ENCODE assay signal across 10 cellular contexts in genomic region chr1:207993477-207994445, GRCh38.
A peak's percentile ranks its signal among the peaks of the same experiment; 100 is the strongest.
DNase-seq lines count a peak whose midpoint lies in the region; ATAC-seq and TF ChIP-seq lines count a peak whose summit lies in the region.
"Had no signal": no experiment of that assay in that cellular context is flagged by ENCODE, and none has a peak within 500 bp of the region (broad histone marks: within the 10 kb centered on the region; RNA-seq: fewer than 3 reads in every experiment).

No MANE protein-coding gene starts in this region.

- H2BK120ac ChIP-seq in IMR-90 (ENCODE audit: low read depth, low read length): no peak overlapping the region

- no peak overlapping the region for H3K18ac ChIP-seq in IMR-90 (ENCODE audit: low read depth, low read length)

- WGBS in IMR-90 (ENCODE audit: extremely low coverage in 2 of 2, insufficient read length in 1 of 2), 2 experiments: 65% methylated on average over 5 of the region's 5 CpGs; no CpG with 5 or more reads in 1 of the 2 experiments

- peak; percentile 22 for DNase-seq in EH (ENCODE audit: low read depth)
- DNase-seq in IMR-90: no peak
- no peak for DNase-seq in astrocyte of the cerebellum (ENCODE audit: low read depth)
- DNase-seq in lung microvascular endothelial cell (ENCODE audit: low read depth in 2 of 2): peak; percentile 16 to 29
- DNase-seq in immature natural killer cell: no peak
- no peak for DNase-seq in NCI-H1048 (lab: John Stamatoyannopoulos, UW)
- DNase-seq: activated B cell treated with CpG ODN at 0.5 μM for 24 hours had no signal

- no peak overlapping the region for H3K56ac ChIP-seq in IMR-90 (ENCODE audit: extremely low read depth, insufficient read depth, low read length)

- no peaks in the 10 kb centered on the region for H4K20me1 ChIP-seq in IMR-90 (ENCODE audit: insufficient read depth, low read length)

- peaks cover 10% of the 10 kb centered on the region for H3K27me3 ChIP-seq in IMR-90 (ENCODE audit: control insufficient read depth, insufficient read depth, low read length)

- H3K14ac ChIP-seq in IMR-90 (replicated peaks; ENCODE audit: low read depth, low read length): no peak overlapping the region

- no peaks in the 10 kb centered on the region for H3K9me3 ChIP-seq in IMR-90 (ENCODE audit: control insufficient read depth, insufficient read depth, low read length)

- H4K91ac ChIP-seq in IMR-90 (ENCODE audit: insufficient read depth, low read depth, low read length): no peak overlapping the region

- no peak overlapping the region for H3K4ac ChIP-seq in IMR-90 (ENCODE audit: low read depth, low read length)

- CTCF ChIA-PET in IMR-90 (lab: Yijun Ruan, JAX): interaction anchor here (1.0 kb wide), 2 partner anchors 109 to 251 kb away, joined by 4 read pairs; no protein-coding TSS in a partner anchor

- H3K4me1 ChIP-seq in IMR-90 (ENCODE audit: control insufficient read depth, insufficient read depth, low read length): no peaks in the 10 kb centered on the region

- no peaks in the 10 kb centered on the region for H3K36me3 Mint-ChIP-seq in immature natural killer cell
- H3K36me3 Mint-ChIP-seq: brain had no signal

- TF ChIP-seq POLR2A in IMR-90 (IDR thresholded peaks at IDR 0.05; ENCODE audit: low read depth, low read length): no peak

- H2AFZ ChIP-seq in IMR-90 (replicated peaks; ENCODE audit: low read length, poor library complexity): no peak overlapping the region

- TF ChIP-seq CTCF in IMR-90 (conservative IDR thresholded peaks at IDR 0.05; ENCODE audit: low read depth, low read length): peak; percentile 31
- peak; percentile 46 for TF ChIP-seq CTCF in astrocyte of the cerebellum (IDR thresholded peaks at IDR 0.05; ENCODE audit: low read depth, low read length, missing control alignments)

- no peak overlapping the region for H3K27ac Mint-ChIP-seq in immature natural killer cell
- H3K27ac Mint-ChIP-seq: activated B cell treated with CpG ODN at 0.5 μM for 24 hours had no signal

- dilution Hi-C loops in IMR-90 (cut with HindIII; ENCODE audit: low sequenced_read_pairs, unreplicated experiment): no loop called here

- peak; percentile 45 for TF ChIP-seq RAD21 in IMR-90 (IDR thresholded peaks at IDR 0.05; ENCODE audit: low read length)

- H3K27ac ChIP-seq in IMR-90 (ENCODE audit: insufficient read depth, low read length): no peak overlapping the region

- BruUV-seq in IMR-90 (replicated peaks; lab: Mats Ljungman, UMichigan): no TSS peak

- no peaks in the 10 kb centered on the region for H3K9me3 Mint-ChIP-seq in immature natural killer cell
- H3K9me3 Mint-ChIP-seq: activated B cell treated with CpG ODN at 0.5 μM for 24 hours had no signal

- H2AK9ac ChIP-seq in IMR-90 (replicated peaks; ENCODE audit: low read depth, low read length, poor library complexity): no peak overlapping the region

- no peak overlapping the region for H4K8ac ChIP-seq in IMR-90 (ENCODE audit: low read depth in 2 of 2, low read length in 2 of 2)

- H2AK5ac ChIP-seq in IMR-90 (ENCODE audit: low read depth, low read length): no peak overlapping the region

- intact Hi-C loops in IMR-90 (cut with micrococcal nuclease): no loop called here

- POLR2A ChIA-PET in IMR-90 (lab: Charles Lee; ENCODE audit: unreplicated experiment): no interaction called here

- no peak overlapping the region for H3K9ac ChIP-seq in IMR-90 (ENCODE audit: low read depth, low read length)

- no peak overlapping the region for H2BK20ac ChIP-seq in IMR-90 (ENCODE audit: low read depth, low read length)

- no peak overlapping the region for H3K4me3 Mint-ChIP-seq in immature natural killer cell
- H3K4me3 Mint-ChIP-seq: activated B cell treated with CpG ODN at 0.5 μM for 24 hours, brain had no signal

- H3K4me1 Mint-ChIP-seq in immature natural killer cell: no peaks in the 10 kb centered on the region
- H3K4me1 Mint-ChIP-seq: activated B cell treated with CpG ODN at 0.5 μM for 24 hours had no signal

- no peaks in the 10 kb centered on the region for H3K36me3 ChIP-seq in IMR-90 (ENCODE audit: control insufficient read depth, insufficient read depth, low read length)

- H2BK15ac ChIP-seq in IMR-90 (ENCODE audit: low read depth, low read length): no peak overlapping the region

- H3K9me1 ChIP-seq in IMR-90 (ENCODE audit: insufficient read depth, low read length): no peaks in the 10 kb centered on the region

- H3K4me3 ChIP-seq in IMR-90 (ENCODE audit: insufficient read depth, low read depth, low read length): no peak overlapping the region
- H3K4me3 ChIP-seq in astrocyte of the cerebellum (ENCODE audit: low read depth, low read length): no peak overlapping the region

- in situ Hi-C loops in IMR-90 (cut with MboI; ENCODE audit: low sequenced_read_pairs): no loop called here
- in situ Hi-C loops in astrocyte of the cerebellum (cut with HindIII; ENCODE audit: low sequenced_read_pairs): no loop called here

- no peak overlapping the region for H4K5ac ChIP-seq in IMR-90 (ENCODE audit: low read depth, low read length)

- H3K23ac ChIP-seq in IMR-90 (ENCODE audit: low read depth, low read length): no peak overlapping the region

- H3K79me1 ChIP-seq in IMR-90 (ENCODE audit: low read depth in 1 of 2, low read length in 2 of 2): no peaks in the 10 kb centered on the region

- peaks cover 0 to 10% (median 7%) of the 10 kb centered on the region in 3 donors for H3K27me3 Mint-ChIP-seq in immature natural killer cell (ENCODE audit: low read depth in 3 of 3)

- H3K4me2 ChIP-seq in IMR-90 (ENCODE audit: low read depth, low read length): no peak overlapping the region

- H2BK5ac ChIP-seq in IMR-90 (ENCODE audit: low read depth, low read length, poor library complexity, severe bottlenecking): no peak overlapping the region

- ATAC-seq in IMR-90 (ENCODE audit: low read depth) (no peak), GM21529 (IDR thresholded peaks at IDR 0.05; ENCODE audit: unreplicated experiment) (no peak), GM18907 (IDR thresholded peaks at IDR 0.05; ENCODE audit: unreplicated experiment) (no peak)

TF ChIP-seq in IMR-90, 13 proteins besides CTCF, POLR2A, EP300 and RAD21:
- TF ChIP-seq SMC3 (IDR thresholded peaks at IDR 0.05; ENCODE audit: low read depth, low read length) (peak; percentile 12; the same call in 1 of the 2 replicates), USF2 (IDR thresholded peaks at IDR 0.05; ENCODE audit: low read depth, low read length) (no peak)

Comparison
In these comparisons a context has a peak if more than half of its experiments do, and no peak if none do; other contexts are left out.
1. DNase-seq: peak in EH (single experiment) and lung microvascular endothelial cell (2 of 2); none in IMR-90 (single experiment), astrocyte of the cerebellum (single experiment), immature natural killer cell (0 of 3) and NCI-H1048 (single experiment).